In the genomic region with DNA sequence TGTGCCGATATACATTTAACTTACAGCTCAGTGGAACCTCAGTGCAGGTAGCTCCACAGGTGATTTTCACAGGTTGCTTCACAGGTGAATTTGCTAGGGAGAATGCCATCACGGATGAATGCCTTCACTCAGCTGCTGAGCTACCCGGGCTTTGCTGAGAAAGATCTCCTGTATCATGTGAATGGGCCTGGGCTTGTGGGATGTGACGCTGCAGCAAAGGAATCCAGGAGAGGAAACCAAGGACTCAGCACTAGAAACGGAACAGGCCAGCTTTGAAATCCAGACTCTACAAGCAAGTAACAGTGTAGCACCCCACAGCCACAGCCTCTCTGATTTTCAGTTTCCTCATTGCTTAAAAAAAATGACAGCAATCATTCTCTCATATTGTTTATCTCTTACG, we compare ENCODE assay signal across 19 cellular contexts.
"Had no signal": no experiment of that assay in that cellular context is flagged by ENCODE, and none has a peak within 500 bp of the region (broad histone marks: within the 10 kb centered on the region; RNA-seq: fewer than 3 reads in every experiment).

No MANE protein-coding gene starts in this region.

- DNase-seq: heart right ventricle; hypothalamus; left cardiac atrium; left ventricle myocardium superior; mesenchymal stem cell; midbrain; psoas muscle; stimulated activated CD4-positive, alpha-beta T cell treated with anti-CD3 and anti-CD28 coated beads, Interleukin-2, amount 100 ng/mL, for 24 hours; stimulated activated CD4-positive, alpha-beta T cell treated with anti-CD3 and anti-CD28 coated beads, Interleukin-4, amount 100 ng/mL, for 4 hours; stimulated activated naive B cell treated with anti-CD40 and anti-IgM and Interleukin-4, amounts not matched to agents 10 μg/mL and 1 μg/mL and 100 μg/mL, for 72 hours; stimulated activated naive CD8-positive, alpha-beta T cell treated with anti-CD3 and anti-CD28 coated beads, Interleukin-15, amount 100 ng/mL, for 72 hours; testis; transverse colon had no signal

- H3K27me3 ChIP-seq: cardiac muscle cell, heart right ventricle, neural progenitor cell, testis, transverse colon had no signal

- H3K27ac ChIP-seq: cardiac muscle cell, heart right ventricle, neural progenitor cell, psoas muscle, testis, transverse colon had no signal

- FAIRE-seq: colon, frontal cortex, islet of Langerhans had no signal

- H3K4me3 ChIP-seq: cardiac muscle cell, heart right ventricle, lung, neural progenitor cell, psoas muscle, testis, transverse colon had no signal

- H3K36me3 ChIP-seq: cardiac muscle cell, heart right ventricle, neural progenitor cell, transverse colon had no signal

- H3K9me3 ChIP-seq: heart right ventricle, psoas muscle, testis, transverse colon had no signal

- H3K4me1 ChIP-seq: heart right ventricle, neural progenitor cell, psoas muscle, testis, transverse colon had no signal
